In the genomic region with DNA sequence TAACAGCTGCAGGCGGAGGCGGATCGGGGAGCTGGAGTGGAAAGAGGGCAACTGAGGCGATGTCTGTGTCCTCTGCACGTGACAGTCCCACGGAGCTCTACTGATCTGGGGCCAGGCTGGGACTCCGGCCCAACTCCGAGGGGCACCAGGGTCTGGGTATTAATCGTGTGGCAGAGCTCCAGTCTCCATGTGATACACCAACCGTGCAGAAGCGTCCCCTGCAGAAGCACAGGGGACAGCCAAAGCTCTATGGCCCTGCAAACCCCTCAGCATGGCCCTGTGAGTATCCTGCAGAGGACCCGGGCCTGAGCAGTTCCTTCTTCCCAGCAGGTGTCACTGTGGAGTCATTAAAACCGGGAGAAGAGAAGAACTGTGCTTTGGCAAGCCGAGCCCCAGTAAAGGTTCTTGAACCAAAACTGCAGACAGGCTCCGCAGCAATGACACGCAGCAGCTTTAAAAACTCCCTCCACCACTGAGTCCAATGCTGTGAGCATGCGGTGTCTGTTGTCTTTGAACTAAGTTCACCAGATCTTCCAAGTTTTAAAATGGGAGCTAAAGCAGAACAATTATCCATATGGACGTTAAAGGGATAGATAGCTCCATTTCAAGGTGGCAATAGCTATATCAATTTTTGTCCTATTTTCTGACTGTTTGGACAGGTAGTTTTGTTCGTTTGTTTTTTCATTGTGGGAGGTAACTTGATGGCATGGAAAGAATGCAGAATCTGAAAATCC, we compare ENCODE assay signal across 8 cellular contexts.
DNase-seq lines count a peak whose midpoint lies in the region; ATAC-seq and TF ChIP-seq lines count a peak whose summit lies in the region.

No MANE protein-coding gene starts in this region.

- in situ Hi-C loops in G401 (cut with HindIII; ENCODE audit: low sequenced_read_pairs), result no loop called here

- no peaks in the 10 kb centered on the region for H3K79me1 ChIP-seq in mesendoderm (ENCODE audit: low read length)

- DNase-seq in G401 (ENCODE audit: low spot score) (peak; percentile 81), KG1 (lab: John Stamatoyannopoulos, UW) (peak; percentile 24), SK-N-DZ (ENCODE audit: low spot score) (peak; percentile 63), endodermal cell (peak; percentile 92), mesendoderm (peak; percentile 86), upper lobe of right lung (no peak), DMS79 (lab: John Stamatoyannopoulos, UW) (no peak)

- H3K4ac ChIP-seq in mesendoderm (ENCODE audit: low read depth, low read length), result no peak overlapping the region

- no peak overlapping the region for H2BK15ac ChIP-seq in mesendoderm (replicated peaks; ENCODE audit: low read depth)

- H3K4me3 ChIP-seq in endodermal cell (ENCODE audit: low read length), result no peak overlapping the region
- H3K4me3 ChIP-seq in mesendoderm (ENCODE audit: low read length), result no peak overlapping the region
- H3K4me3 ChIP-seq in upper lobe of right lung, result no peak overlapping the region

- no peak overlapping the region for H3K27ac Mint-ChIP-seq in endodermal cell

- no peak overlapping the region for H2AK5ac ChIP-seq in mesendoderm (ENCODE audit: low read length)

- ATAC-seq in GM21390 (IDR thresholded peaks at IDR 0.05; ENCODE audit: unreplicated experiment), result peak; percentile 70
- peak; percentile 82 for ATAC-seq in upper lobe of right lung

- intact Hi-C loops in upper lobe of right lung (cut with DNase I), result no loop called here

- no peak overlapping the region for H3K23ac ChIP-seq in mesendoderm (ENCODE audit: low read length)

- no peaks in the 10 kb centered on the region for H3K36me3 Mint-ChIP-seq in endodermal cell (ENCODE audit: low read depth)

- H3K36me3 ChIP-seq in endodermal cell (ENCODE audit: control insufficient read depth, insufficient read depth, low read length), result no peaks in the 10 kb centered on the region
- H3K36me3 ChIP-seq in mesendoderm (ENCODE audit: control insufficient read depth, insufficient read depth, low read length), result no peaks in the 10 kb centered on the region
- H3K36me3 ChIP-seq in upper lobe of right lung, result no peaks in the 10 kb centered on the region

- WGBS in endodermal cell (ENCODE audit: insufficient coverage in 1 of 2, insufficient read length in 1 of 2), 2 experiments, result 51 to 58% methylated on average over 12 to 19 of the region's 19 CpGs
- no CpG with 5 or more reads among the region's 19 CpGs for WGBS in mesendoderm (ENCODE audit: extremely low coverage, insufficient coverage, low lambda C conversion rate)

- peaks cover 5% of the 10 kb centered on the region for H3K4me1 Mint-ChIP-seq in endodermal cell

- no peak overlapping the region for H3K27ac ChIP-seq in endodermal cell (ENCODE audit: low read depth, low read length)
- no peak overlapping the region for H3K27ac ChIP-seq in mesendoderm (ENCODE audit: low read depth, low read length)
- no peak overlapping the region for H3K27ac ChIP-seq in upper lobe of right lung

- H3K27me3 Mint-ChIP-seq in endodermal cell (ENCODE audit: insufficient read depth), result no peaks in the 10 kb centered on the region

- no peak overlapping the region for H3K4me3 Mint-ChIP-seq in endodermal cell

- no peak overlapping the region for H2BK120ac ChIP-seq in mesendoderm (ENCODE audit: low read depth, low read length)

- H3K27me3 ChIP-seq in endodermal cell (ENCODE audit: control insufficient read depth, insufficient read depth, low read length, poor library complexity, severe bottlenecking) (no peaks in the 10 kb centered on the region), mesendoderm (ENCODE audit: insufficient read depth, low read length, poor library complexity) (no peaks in the 10 kb centered on the region), upper lobe of right lung (no peaks in the 10 kb centered on the region)

- TF ChIP-seq CTCF in endodermal cell (conservative IDR thresholded peaks at IDR 0.05), result peak; percentile 85
- TF ChIP-seq CTCF in upper lobe of right lung (IDR thresholded peaks at IDR 0.05), result peak; percentile 37

- H3K56ac ChIP-seq in mesendoderm (ENCODE audit: low read length), result no peak overlapping the region

- H4K8ac ChIP-seq in mesendoderm (ENCODE audit: low read depth, low read length), result no peak overlapping the region

- H2BK5ac ChIP-seq in mesendoderm (ENCODE audit: low read length), result no peak overlapping the region

- H3K9me3 ChIP-seq in endodermal cell (ENCODE audit: control insufficient read depth, low read length) (no peaks in the 10 kb centered on the region), upper lobe of right lung (no peaks in the 10 kb centered on the region)

- H3K4me1 ChIP-seq in endodermal cell (ENCODE audit: control insufficient read depth, insufficient read depth, low read length) (no peaks in the 10 kb centered on the region), mesendoderm (ENCODE audit: control insufficient read depth, low read depth, low read length) (no peaks in the 10 kb centered on the region), upper lobe of right lung (no peaks in the 10 kb centered on the region)

- no peaks in the 10 kb centered on the region for H3K9me3 Mint-ChIP-seq in endodermal cell

- no peak overlapping the region for H3K18ac ChIP-seq in mesendoderm (ENCODE audit: low read length)

- H3K9ac ChIP-seq in endodermal cell (ENCODE audit: extremely low read depth, low read length, poor library complexity, severe bottlenecking) (no peak overlapping the region), mesendoderm (ENCODE audit: low read length) (no peak overlapping the region)

- H3K4me2 ChIP-seq in mesendoderm (ENCODE audit: low read length), result no peak overlapping the region

- H4K5ac ChIP-seq in mesendoderm (ENCODE audit: low read length), result no peak overlapping the region

- H3K79me2 ChIP-seq in mesendoderm (ENCODE audit: control insufficient read depth, insufficient read depth, low read length), result no peaks in the 10 kb centered on the region

Comparison
In these comparisons a context has a peak if more than half of its experiments do, and no peak if none do; other contexts are left out.
1. DNase-seq: peak in G401 (single experiment), KG1 (single experiment), SK-N-DZ (single experiment), endodermal cell (single experiment) and mesendoderm (single experiment); none in upper lobe of right lung (single experiment) and DMS79 (single experiment).